ENCODE assay signal across 1 cellular context in genomic region chr4:8866421-8866820, GRCh38.
TF ChIP-seq lines count a peak whose summit lies in the region.

No MANE protein-coding gene starts in this region.

TF ChIP-seq in H1, 55 proteins besides CTCF, POLR2A, EP300 and RAD21:
- TF ChIP-seq MAFK (IDR thresholded peaks at IDR 0.05; ENCODE audit: low read depth, low read length) (no peak), SUZ12 (IDR thresholded peaks at IDR 0.05; ENCODE audit: low read length) (0 out of 2 replicates have a peak, but pooled peaks have one; percentile 4), TBP (IDR thresholded peaks at IDR 0.05; ENCODE audit: low read depth, low read length) (no peak), RNF2 (IDR thresholded peaks at IDR 0.05; ENCODE audit: borderline replicate concordance, low read depth, low read length, missing control alignments, poor library complexity, severe bottlenecking) (peak; percentile 3)
